Comparison of ENCODE assay signal across 1 cellular context in the genomic region with DNA sequence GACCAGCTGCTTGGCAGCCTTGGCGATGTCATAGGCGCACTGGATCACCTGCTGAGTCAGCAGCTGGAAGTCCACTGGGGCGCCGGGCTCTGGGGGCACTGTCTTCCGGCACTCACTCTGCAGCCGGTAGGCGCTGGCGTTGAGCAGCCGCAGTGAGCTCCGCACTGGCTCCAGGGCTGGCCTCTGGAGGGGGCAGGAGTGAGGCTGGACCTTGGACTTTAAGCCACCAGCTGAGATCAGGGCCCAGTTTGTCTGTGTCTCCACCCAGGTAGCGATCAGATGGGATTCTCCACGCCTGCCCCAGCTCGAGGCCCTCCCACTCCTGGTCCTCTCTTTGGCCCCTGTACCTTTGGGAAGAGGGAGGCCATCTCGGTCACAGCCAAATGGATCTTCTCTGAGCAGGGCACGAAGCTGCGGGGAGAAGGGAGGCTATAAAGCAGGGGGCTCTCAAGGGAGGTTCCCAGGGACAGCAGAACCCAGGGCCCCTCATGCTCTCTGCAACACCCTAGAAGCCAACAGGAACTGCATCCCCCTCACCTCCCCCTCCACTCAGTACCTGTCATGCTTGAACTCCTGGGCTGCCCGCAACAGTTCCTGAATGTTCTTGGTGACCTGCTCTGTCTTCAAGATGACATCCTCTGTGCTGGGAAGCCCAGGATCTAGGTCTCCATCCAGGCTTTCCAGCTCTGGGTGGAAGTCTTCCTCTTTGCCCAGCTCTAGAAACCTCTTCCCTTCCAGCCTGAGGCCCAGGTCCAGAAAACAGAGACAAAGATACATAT.
TF ChIP-seq lines count a peak whose summit lies in the region.

No MANE protein-coding gene starts in this region.

TF ChIP-seq in HepG2, 621 proteins besides CTCF, POLR2A, EP300 and RAD21 (continues in another document):
- TF ChIP-seq RARG (CRISPR knock-in tag; IDR thresholded peaks at IDR 0.05; ENCODE audit: low read depth) (no peak), ZNF772 (CRISPR knock-in tag; IDR thresholded peaks at IDR 0.05) (peak; percentile 87), ZNF816 (CRISPR knock-in tag; IDR thresholded peaks at IDR 0.05; ENCODE audit: borderline replicate concordance) (no peak), MED1 (CRISPR knock-in tag; IDR thresholded peaks at IDR 0.05) (peak; percentile 82), ZNF775 (CRISPR knock-in tag; IDR thresholded peaks at IDR 0.05; ENCODE audit: borderline replicate concordance) (no peak), NCOA5 (CRISPR knock-in tag; IDR thresholded peaks at IDR 0.05) (no peak), ZNF766 (CRISPR knock-in tag; IDR thresholded peaks at IDR 0.05; ENCODE audit: borderline replicate concordance) (0 out of 2 replicates have a peak, but pooled peaks have one; percentile 51), SAP130 (CRISPR knock-in tag; IDR thresholded peaks at IDR 0.05; ENCODE audit: low read depth) (peak; percentile 91), TBX3 (IDR thresholded peaks at IDR 0.05; ENCODE audit: borderline replicate concordance) (no peak; the same call in 1 of the 2 replicates), FOXP4 (CRISPR knock-in tag; IDR thresholded peaks at IDR 0.05) (peak; percentile 39; the same call in 1 of the 2 replicates), ZNF121 (CRISPR knock-in tag; IDR thresholded peaks at IDR 0.05) (no peak), ARID2 (CRISPR knock-in tag; IDR thresholded peaks at IDR 0.05; ENCODE audit: borderline replicate concordance) (0 out of 2 replicates have a peak, but pooled peaks have one; percentile 43), AGO2 (optimal IDR thresholded peaks at IDR 0.05; ENCODE audit: low read depth, low read length) (peak; percentile 21), MTA1 (CRISPR knock-in tag; IDR thresholded peaks at IDR 0.05; ENCODE audit: borderline replicate concordance) (0 out of 2 replicates have a peak, but pooled peaks have one; percentile 83), MAFF (IDR thresholded peaks at IDR 0.05; ENCODE audit: low read depth, low read length) (peak; percentile 99), ZNF362 (CRISPR knock-in tag; IDR thresholded peaks at IDR 0.05; ENCODE audit: borderline replicate concordance) (no peak), SIN3A (IDR thresholded peaks at IDR 0.05; ENCODE audit: borderline replicate concordance, low read depth, low read length) (0 out of 2 replicates have a peak, but pooled peaks have one; percentile 69), HDAC2 (CRISPR knock-in tag; IDR thresholded peaks at IDR 0.05) (peak; percentile 81), JUND (CRISPR knock-in tag; IDR thresholded peaks at IDR 0.05) (0 out of 2 replicates have a peak, but pooled peaks have one; percentile 54), ZSCAN29 (CRISPR knock-in tag; conservative IDR thresholded peaks at IDR 0.05) (no peak), ZBTB33 (CRISPR knock-in tag; IDR thresholded peaks at IDR 0.05) (peak; percentile 57; the same call in 1 of the 2 replicates), ELF3 (CRISPR knock-in tag; IDR thresholded peaks at IDR 0.05) (peak; percentile 50; the same call in 1 of the 2 replicates), ZSCAN25 (CRISPR knock-in tag; IDR thresholded peaks at IDR 0.05) (peak; percentile 100), ZBTB1 (CRISPR knock-in tag; IDR thresholded peaks at IDR 0.05; ENCODE audit: borderline replicate concordance) (no peak), GLMP (CRISPR knock-in tag; IDR thresholded peaks at IDR 0.05; ENCODE audit: borderline replicate concordance) (no peak), ZNF430 (CRISPR knock-in tag; IDR thresholded peaks at IDR 0.05) (no peak), HMGXB4 (CRISPR knock-in tag; IDR thresholded peaks at IDR 0.05; ENCODE audit: borderline replicate concordance in 1 of 2, low read depth in 1 of 2) (peak; percentile 54 to 74; a peak in 3 of 4 replicates), ZNF644 (CRISPR knock-in tag; IDR thresholded peaks at IDR 0.05; ENCODE audit: low read depth) (0 out of 2 replicates have a peak, but pooled peaks have one; percentile 50), SAFB2 (CRISPR knock-in tag; IDR thresholded peaks at IDR 0.05; ENCODE audit: borderline replicate concordance, low read depth) (peak; percentile 89; the same call in 1 of the 2 replicates), ZNF83 (CRISPR knock-in tag; IDR thresholded peaks at IDR 0.05; ENCODE audit: borderline replicate concordance) (no peak), ZMAT3 (CRISPR knock-in tag; conservative IDR thresholded peaks at IDR 0.05) (no peak; the same call in 1 of the 2 replicates), SIX4 (CRISPR knock-in tag; IDR thresholded peaks at IDR 0.05) (no peak), HDAC1 (CRISPR knock-in tag; IDR thresholded peaks at IDR 0.05) (peak; percentile 83), ZNF546 (CRISPR knock-in tag; conservative IDR thresholded peaks at IDR 0.05) (peak; percentile 92; the same call in 1 of the 2 replicates)
- TF ChIP-seq, protein P1, sequence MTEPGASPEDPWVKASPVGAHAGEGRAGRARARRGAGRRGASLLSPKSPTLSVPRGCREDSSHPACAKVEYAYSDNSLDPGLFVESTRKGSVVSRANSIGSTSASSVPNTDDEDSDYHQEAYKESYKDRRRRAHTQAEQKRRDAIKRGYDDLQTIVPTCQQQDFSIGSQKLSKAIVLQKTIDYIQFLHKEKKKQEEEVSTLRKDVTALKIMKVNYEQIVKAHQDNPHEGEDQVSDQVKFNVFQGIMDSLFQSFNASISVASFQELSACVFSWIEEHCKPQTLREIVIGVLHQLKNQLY (CRISPR knock-in tag; IDR thresholded peaks at IDR 0.05) = peak; percentile 23; the same call in 1 of the 2 replicates
- TF ChIP-seq, protein P2, sequence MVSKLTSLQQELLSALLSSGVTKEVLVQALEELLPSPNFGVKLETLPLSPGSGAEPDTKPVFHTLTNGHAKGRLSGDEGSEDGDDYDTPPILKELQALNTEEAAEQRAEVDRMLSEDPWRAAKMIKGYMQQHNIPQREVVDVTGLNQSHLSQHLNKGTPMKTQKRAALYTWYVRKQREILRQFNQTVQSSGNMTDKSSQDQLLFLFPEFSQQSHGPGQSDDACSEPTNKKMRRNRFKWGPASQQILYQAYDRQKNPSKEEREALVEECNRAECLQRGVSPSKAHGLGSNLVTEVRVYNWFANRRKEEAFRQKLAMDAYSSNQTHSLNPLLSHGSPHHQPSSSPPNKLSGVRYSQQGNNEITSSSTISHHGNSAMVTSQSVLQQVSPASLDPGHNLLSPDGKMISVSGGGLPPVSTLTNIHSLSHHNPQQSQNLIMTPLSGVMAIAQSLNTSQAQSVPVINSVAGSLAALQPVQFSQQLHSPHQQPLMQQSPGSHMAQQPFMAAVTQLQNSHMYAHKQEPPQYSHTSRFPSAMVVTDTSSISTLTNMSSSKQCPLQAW (CRISPR knock-in tag; IDR thresholded peaks at IDR 0.05) = peak; percentile 77
- TF ChIP-seq, protein P3, sequence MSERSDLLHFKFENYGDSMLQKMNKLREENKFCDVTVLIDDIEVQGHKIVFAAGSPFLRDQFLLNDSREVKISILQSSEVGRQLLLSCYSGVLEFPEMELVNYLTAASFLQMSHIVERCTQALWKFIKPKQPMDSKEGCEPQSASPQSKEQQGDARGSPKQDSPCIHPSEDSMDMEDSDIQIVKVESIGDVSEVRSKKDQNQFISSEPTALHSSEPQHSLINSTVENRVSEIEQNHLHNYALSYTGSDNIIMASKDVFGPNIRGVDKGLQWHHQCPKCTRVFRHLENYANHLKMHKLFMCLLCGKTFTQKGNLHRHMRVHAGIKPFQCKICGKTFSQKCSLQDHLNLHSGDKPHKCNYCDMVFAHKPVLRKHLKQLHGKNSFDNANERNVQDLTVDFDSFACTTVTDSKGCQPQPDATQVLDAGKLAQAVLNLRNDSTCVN (CRISPR knock-in tag; IDR thresholded peaks at IDR 0.05; ENCODE audit: borderline replicate concordance) = 0 out of 2 replicates have a peak, but pooled peaks have one; percentile 50
- TF ChIP-seq, protein P4, sequence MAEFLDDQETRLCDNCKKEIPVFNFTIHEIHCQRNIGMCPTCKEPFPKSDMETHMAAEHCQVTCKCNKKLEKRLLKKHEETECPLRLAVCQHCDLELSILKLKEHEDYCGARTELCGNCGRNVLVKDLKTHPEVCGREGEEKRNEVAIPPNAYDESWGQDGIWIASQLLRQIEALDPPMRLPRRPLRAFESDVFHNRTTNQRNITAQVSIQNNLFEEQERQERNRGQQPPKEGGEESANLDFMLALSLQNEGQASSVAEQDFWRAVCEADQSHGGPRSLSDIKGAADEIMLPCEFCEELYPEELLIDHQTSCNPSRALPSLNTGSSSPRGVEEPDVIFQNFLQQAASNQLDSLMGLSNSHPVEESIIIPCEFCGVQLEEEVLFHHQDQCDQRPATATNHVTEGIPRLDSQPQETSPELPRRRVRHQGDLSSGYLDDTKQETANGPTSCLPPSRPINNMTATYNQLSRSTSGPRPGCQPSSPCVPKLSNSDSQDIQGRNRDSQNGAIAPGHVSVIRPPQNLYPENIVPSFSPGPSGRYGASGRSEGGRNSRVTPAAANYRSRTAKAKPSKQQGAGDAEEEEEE (CRISPR knock-in tag; IDR thresholded peaks at IDR 0.05; ENCODE audit: borderline replicate concordance) = peak; percentile 65; the same call in 1 of the 2 replicates
- TF ChIP-seq, protein P5, sequence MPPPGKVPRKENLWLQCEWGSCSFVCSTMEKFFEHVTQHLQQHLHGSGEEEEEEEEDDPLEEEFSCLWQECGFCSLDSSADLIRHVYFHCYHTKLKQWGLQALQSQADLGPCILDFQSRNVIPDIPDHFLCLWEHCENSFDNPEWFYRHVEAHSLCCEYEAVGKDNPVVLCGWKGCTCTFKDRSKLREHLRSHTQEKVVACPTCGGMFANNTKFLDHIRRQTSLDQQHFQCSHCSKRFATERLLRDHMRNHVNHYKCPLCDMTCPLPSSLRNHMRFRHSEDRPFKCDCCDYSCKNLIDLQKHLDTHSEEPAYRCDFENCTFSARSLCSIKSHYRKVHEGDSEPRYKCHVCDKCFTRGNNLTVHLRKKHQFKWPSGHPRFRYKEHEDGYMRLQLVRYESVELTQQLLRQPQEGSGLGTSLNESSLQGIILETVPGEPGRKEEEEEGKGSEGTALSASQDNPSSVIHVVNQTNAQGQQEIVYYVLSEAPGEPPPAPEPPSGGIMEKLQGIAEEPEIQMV (CRISPR knock-in tag; IDR thresholded peaks at IDR 0.05; ENCODE audit: low read depth) = peak; percentile 55; the same call in 1 of the 2 replicates
